11 cellular contexts compared by ENCODE assay signal in the genomic region with DNA sequence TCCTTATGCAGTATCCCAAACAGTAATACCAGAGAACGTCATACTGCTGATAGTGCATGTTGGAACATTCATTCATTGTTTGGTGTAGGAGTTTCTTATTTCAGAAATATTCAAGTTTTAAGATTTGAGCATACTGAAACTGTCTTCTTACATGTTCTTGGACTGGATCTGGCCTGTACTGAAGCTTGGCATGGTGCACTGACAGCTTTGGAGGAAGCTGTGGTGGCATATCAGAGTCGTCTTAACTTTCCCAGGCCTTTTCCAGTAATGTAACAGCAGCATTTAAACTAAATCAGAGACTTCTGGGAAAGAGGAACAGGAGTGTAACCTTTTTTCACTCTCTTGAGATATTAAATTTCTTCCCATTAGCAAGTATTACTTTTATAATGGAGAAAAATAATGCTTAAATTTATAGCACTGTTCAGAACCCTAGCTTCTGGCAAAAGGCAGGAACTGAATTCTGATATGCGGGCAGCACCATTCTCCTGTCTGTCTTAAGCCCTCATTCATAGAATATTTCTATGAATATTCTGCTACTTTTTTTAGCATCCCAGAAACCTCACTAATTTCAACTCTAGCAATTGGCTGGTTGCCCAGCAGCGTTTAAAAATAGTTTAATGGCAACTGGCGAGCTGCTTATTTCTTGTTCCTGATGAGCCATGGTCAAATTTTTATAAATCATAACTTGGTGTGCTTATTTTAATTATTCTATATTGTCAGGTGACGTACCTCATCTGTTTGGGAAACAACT. TPM values are rescaled to one million over a fixed set of nuclear protein-coding genes. Genes with fewer than 3 reads are reported as not detected.
DNase-seq lines count a peak whose midpoint lies in the region; ATAC-seq and TF ChIP-seq lines count a peak whose summit lies in the region.
"Had no signal": no experiment of that assay in that cellular context is flagged by ENCODE, and none has a peak within 500 bp of the region (broad histone marks: within the 10 kb centered on the region; RNA-seq: fewer than 3 reads in every experiment).

No MANE protein-coding gene starts in this region.

- TF ChIP-seq CTCF in neutrophil (IDR thresholded peaks at IDR 0.05), result no peak
- TF ChIP-seq CTCF in esophagus squamous epithelium (IDR thresholded peaks at IDR 0.05), result no peak

- H3K27ac ChIP-seq in neutrophil (peak overlapping the region; percentile 61), esophagus squamous epithelium (peak overlapping the region in 2 of 4 donors; percentile 2 to 34)

- WGBS in esophagus squamous epithelium, 2 donors, result 46 to 56% methylated on average over 6 of the region's 6 CpGs

- peaks cover 31 to 43% of the 10 kb centered on the region in 2 experiments for H3K4me1 ChIP-seq in neutrophil (ENCODE audit: control insufficient read depth in 1 of 2, insufficient read depth in 1 of 2, low read depth in 1 of 2, low read length in 1 of 2)
- peaks cover 0 to 34% (median 12%) of the 10 kb centered on the region in 3 donors for H3K4me1 ChIP-seq in esophagus squamous epithelium

- DNase-seq in AG08395 (ENCODE audit: low spot score), result peak; percentile 6
- DNase-seq in NCI-H1105 treated with DMSO at 0.1 percent for 48 hours (lab: John Stamatoyannopoulos, UW), result peak; percentile 45
- DNase-seq in epidermal melanocyte (ENCODE audit: insufficient read length, low spot score), result peak; percentile 17
- DNase-seq in HK-2 (ENCODE audit: unreplicated experiment), result no peak
- no peak for DNase-seq in esophagus squamous epithelium (lab: John Stamatoyannopoulos, UW)
- DNase-seq: ACHN; activated CD8-positive, alpha-beta T cell treated with anti-CD3 and anti-CD28 coated beads, Interleukin-2, amount 10 ng/mL, durations not matched to agents 7 days and 5 days; NCI-H1436 had no signal

- intact Hi-C loops in esophagus squamous epithelium (cut with DNase I), result no loop called here

- no peak for ATAC-seq in HG03439 (IDR thresholded peaks at IDR 0.05; ENCODE audit: unreplicated experiment)
- no peak for ATAC-seq in HG02852 (IDR thresholded peaks at IDR 0.05; ENCODE audit: unreplicated experiment)
- ATAC-seq: activated CD8-positive, alpha-beta T cell treated with anti-CD3 and anti-CD28 coated beads, Interleukin-2, amount 10 ng/mL, durations not matched to agents 7 days and 5 days had no signal

- no peaks in the 10 kb centered on the region for H3K27me3 ChIP-seq in neutrophil
- no peaks in the 10 kb centered on the region for H3K27me3 ChIP-seq in esophagus squamous epithelium

- H3K9me3 ChIP-seq in neutrophil, result no peaks in the 10 kb centered on the region
- H3K9me3 ChIP-seq in esophagus squamous epithelium, result no peaks in the 10 kb centered on the region

- no peak overlapping the region for H3K4me3 ChIP-seq in neutrophil (ENCODE audit: low read depth in 1 of 2, low read length in 1 of 2)
- no peak overlapping the region for H3K4me3 ChIP-seq in esophagus squamous epithelium

- TF ChIP-seq POLR2A in esophagus squamous epithelium (IDR thresholded peaks at IDR 0.05), result no peak

- H3K36me3 ChIP-seq in neutrophil (peaks cover 11% of the 10 kb centered on the region), esophagus squamous epithelium (peaks cover 0 to 56% (median 6%) of the 10 kb centered on the region in 3 donors)

RNA-seq across cellular contexts. Expression of gene DNAJC13, which starts 31.1 kb away (rescaled TPM):
- 10 to 100 TPM; 23.0 to 36.4 (median 25.9) TPM for total RNA-seq in esophagus squamous epithelium

Comparison
In these comparisons a context has a peak if more than half of its experiments do, and no peak if none do; other contexts are left out.
1. DNase-seq: peak in AG08395 (single experiment), NCI-H1105 treated with DMSO at 0.1 percent for 48 hours (single experiment) and epidermal melanocyte (single experiment); none in HK-2 (single experiment) and esophagus squamous epithelium (single experiment).